ENCODE assay signal across 30 cellular contexts in the genomic region with DNA sequence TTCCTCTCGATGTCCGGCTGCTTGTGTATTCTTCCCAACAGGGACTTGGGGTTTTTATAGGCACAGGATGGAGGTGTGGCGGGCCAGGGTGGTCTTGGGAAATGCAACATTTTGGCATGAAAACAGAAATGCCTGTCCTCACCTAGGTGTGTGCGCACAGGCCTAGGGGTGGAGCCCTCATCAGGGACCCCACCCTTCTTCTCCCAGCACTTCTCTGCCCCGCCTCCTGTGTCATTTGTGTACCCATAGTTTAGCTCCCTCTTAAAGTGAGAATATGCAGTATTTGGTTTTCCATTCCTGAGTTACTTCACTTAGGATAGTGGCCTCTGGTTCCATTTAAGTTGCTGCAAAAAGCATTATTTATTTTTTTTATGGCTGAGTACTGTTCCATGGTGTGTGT.
"Had no signal": no experiment of that assay in that cellular context is flagged by ENCODE, and none has a peak within 500 bp of the region (broad histone marks: within the 10 kb centered on the region; RNA-seq: fewer than 3 reads in every experiment).

No MANE protein-coding gene starts in this region.

- H3K36me3 Mint-ChIP-seq: activated naive CD8-positive, alpha-beta T cell; WTC11 had no signal

- H3K27me3 Mint-ChIP-seq: activated CD4-positive, alpha-beta memory T cell treated with anti-CD3 and anti-CD28 coated beads, Interleukin-2, amount 10 ng/mL, durations not matched to agents 7 days and 5 days; activated naive CD8-positive, alpha-beta T cell; activated T-helper 17 cell treated with anti-CD3 and anti-CD28 coated beads, Interleukin-2, amount 50 U/mL, for 72 hours had no signal

- H3K27ac Mint-ChIP-seq: activated CD4-positive, alpha-beta memory T cell treated with anti-CD3 and anti-CD28 coated beads, Interleukin-2, amount 10 ng/mL, durations not matched to agents 7 days and 5 days; activated naive CD8-positive, alpha-beta T cell; activated T-helper 17 cell treated with anti-CD3 and anti-CD28 coated beads, Interleukin-2, amount 50 U/mL, for 72 hours; endodermal cell; WTC11 had no signal

- H3K36me3 ChIP-seq: brain microvascular endothelial cell, gastrocnemius medialis, heart left ventricle had no signal

- H3K4me3 Mint-ChIP-seq: activated CD4-positive, alpha-beta memory T cell treated with anti-CD3 and anti-CD28 coated beads, Interleukin-2, amount 10 ng/mL, durations not matched to agents 7 days and 5 days; activated CD4-positive, alpha-beta T cell treated with anti-CD3 and anti-CD28 coated beads, Interleukin-2, amount 10 ng/mL, durations not matched to agents 7 days and 5 days; activated naive CD8-positive, alpha-beta T cell; activated T-cell treated with anti-CD3 and anti-CD28 coated beads, Interleukin-2, amount 50 U/mL, for 4 hours; activated T-helper 17 cell treated with anti-CD3 and anti-CD28 coated beads, Interleukin-2, amount 50 U/mL, for 72 hours; endodermal cell; WTC11 had no signal

- H3K9me3 ChIP-seq: gastrocnemius medialis, heart left ventricle had no signal

- ATAC-seq: activated T-cell treated with anti-CD3 and anti-CD28 coated beads, Interleukin-2, amount 50 U/mL, for 4 hours; activated T-helper 17 cell treated with anti-CD3 and anti-CD28 coated beads, Interleukin-2, amount 50 U/mL, for 72 hours; esophagus mucosa; foreskin keratinocyte; gastrocnemius medialis; heart left ventricle; WTC11 had no signal

- H3K27me3 ChIP-seq: brain microvascular endothelial cell, foreskin keratinocyte, gastrocnemius medialis, heart left ventricle had no signal

- FAIRE-seq: astrocyte, bronchial epithelial cell, colon, TTC549 had no signal

- H3K4me1 ChIP-seq: foreskin keratinocyte, gastrocnemius medialis had no signal

- H3K9me3 Mint-ChIP-seq: activated T-cell treated with anti-CD3 and anti-CD28 coated beads, Interleukin-2, amount 50 U/mL, for 4 hours; activated T-helper 17 cell treated with anti-CD3 and anti-CD28 coated beads, Interleukin-2, amount 50 U/mL, for 72 hours had no signal

- H3K27ac ChIP-seq: brain microvascular endothelial cell, foreskin keratinocyte, gastrocnemius medialis, heart left ventricle, VCaP had no signal

- DNase-seq: activated CD4-positive, alpha-beta memory T cell treated with anti-CD3 and anti-CD28 coated beads, Interleukin-2, amount 10 ng/mL, durations not matched to agents 7 days and 5 days; activated CD4-positive, alpha-beta T cell treated with anti-CD3 and anti-CD28 coated beads for 1 hour; activated CD4-positive, alpha-beta T cell treated with anti-CD3 and anti-CD28 coated beads for 4 hours; activated CD4-positive, alpha-beta T cell treated with anti-CD3 and anti-CD28 coated beads, Interleukin-2, amount 10 ng/mL, durations not matched to agents 7 days and 5 days; activated CD4-positive, alpha-beta T cell treated with anti-CD3 and anti-CD28 coated beads, Interleukin-2, amount 50 U/mL, for 4 hours; activated effector memory CD4-positive, alpha-beta T cell treated with Interleukin-2 at 50 U/mL for 16 hours; activated gamma-delta T cell treated with Interleukin-2 at 50 U/mL for 16 hours; activated naive CD4-positive, alpha-beta T cell treated with anti-CD3 and anti-CD28 coated beads, Interleukin-2, amount 50 U/mL, for 16 hours; activated naive CD4-positive, alpha-beta T cell treated with Interleukin-2 at 50 U/mL for 16 hours; activated T-cell treated with anti-CD3 and anti-CD28 coated beads, Interleukin-2, amount 50 U/mL, for 4 hours; amniotic stem cell; anterior cingulate cortex; brain microvascular endothelial cell; effector CD8-positive, alpha-beta T cell; endodermal cell; foreskin keratinocyte; gastrocnemius medialis; glutamatergic neuron; heart left ventricle; T-helper 1 cell; T-helper 2 cell had no signal

- H3K4me1 Mint-ChIP-seq: activated T-helper 17 cell treated with anti-CD3 and anti-CD28 coated beads, Interleukin-2, amount 50 U/mL, for 72 hours had no signal

- H3K4me3 ChIP-seq: gastrocnemius medialis, heart left ventricle had no signal
